ENCODE assay signal across 17 cellular contexts in genomic region chr13:73081256-73081915, GRCh38.
"Had no signal": no experiment of that assay in that cellular context is flagged by ENCODE, and none has a peak within 500 bp of the region (broad histone marks: within the 10 kb centered on the region; RNA-seq: fewer than 3 reads in every experiment).

No MANE protein-coding gene starts in this region.

- H3K27me3 ChIP-seq: cardiac muscle cell, right atrium auricular region had no signal

- H3K36me3 ChIP-seq: cardiac muscle cell, right atrium auricular region had no signal

- ATAC-seq: natural killer cell treated with Interleukin-12 subunit alpha and Interleukin-12 subunit beta and Interleukin-15 and Interleukin-18, amount 100 ng/mL, for 72 hours; T-cell had no signal

- H3K36me3 Mint-ChIP-seq: activated naive CD4-positive, alpha-beta T cell treated with anti-CD3 and anti-CD28 coated beads, Interleukin-2, amount 10 ng/mL, durations not matched to agents 7 days and 5 days; immature natural killer cell; memory B cell; natural killer cell treated with Interleukin-12 subunit alpha and Interleukin-12 subunit beta and Interleukin-15 and Interleukin-18, amount 100 ng/mL, for 72 hours; T-cell had no signal

- FAIRE-seq: astrocyte, endometrium had no signal

- H3K4me3 Mint-ChIP-seq: activated naive CD4-positive, alpha-beta T cell treated with anti-CD3 and anti-CD28 coated beads, Interleukin-2, amount 10 ng/mL, durations not matched to agents 7 days and 5 days; immature natural killer cell; memory B cell; natural killer cell treated with Interleukin-12 subunit alpha and Interleukin-12 subunit beta and Interleukin-15 and Interleukin-18, amount 100 ng/mL, for 72 hours; T-cell had no signal

- H3K27ac Mint-ChIP-seq: activated naive CD4-positive, alpha-beta T cell treated with anti-CD3 and anti-CD28 coated beads, Interleukin-2, amount 10 ng/mL, durations not matched to agents 7 days and 5 days; immature natural killer cell; memory B cell; natural killer cell treated with Interleukin-12 subunit alpha and Interleukin-12 subunit beta and Interleukin-15 and Interleukin-18, amount 100 ng/mL, for 72 hours; T-cell had no signal

- H3K4me1 Mint-ChIP-seq: activated naive CD4-positive, alpha-beta T cell treated with anti-CD3 and anti-CD28 coated beads, Interleukin-2, amount 10 ng/mL, durations not matched to agents 7 days and 5 days; immature natural killer cell; memory B cell; T-cell had no signal

- H3K9ac ChIP-seq: SK-N-SH had no signal

- H3K4me2 ChIP-seq: SK-N-SH had no signal

- H3K9me2 ChIP-seq: SK-N-SH had no signal

- H3K9me3 ChIP-seq: right atrium auricular region, SK-N-SH had no signal

- H3K4me3 ChIP-seq: cardiac muscle cell, right atrium auricular region had no signal

- DNase-seq: activated CD4-positive, alpha-beta T cell treated with anti-CD3 and anti-CD28 coated beads, Interleukin-2, amount 50 U/mL, for 1 hour; activated naive CD4-positive, alpha-beta T cell treated with anti-CD3 and anti-CD28 coated beads, Interleukin-2, amount 10 ng/mL, durations not matched to agents 7 days and 5 days; foreskin fibroblast; glutamatergic neuron; immature natural killer cell; nucleus accumbens; SK-N-SH; stimulated activated CD4-positive, alpha-beta T cell treated with anti-CD3 and anti-CD28 coated beads, Interleukin-4, amount 100 ng/mL, for 24 hours; stimulated activated naive CD4-positive, alpha-beta T cell; T-cell; T-helper 9 cell had no signal

- H3K27ac ChIP-seq: cardiac muscle cell, right atrium auricular region had no signal

- H3K9me3 Mint-ChIP-seq: activated naive CD4-positive, alpha-beta T cell treated with anti-CD3 and anti-CD28 coated beads, Interleukin-2, amount 10 ng/mL, durations not matched to agents 7 days and 5 days; immature natural killer cell; memory B cell; natural killer cell treated with Interleukin-12 subunit alpha and Interleukin-12 subunit beta and Interleukin-15 and Interleukin-18, amount 100 ng/mL, for 72 hours; T-cell had no signal

- H3K4me1 ChIP-seq: right atrium auricular region had no signal
